ENCODE assay signal across 18 cellular contexts in genomic region chr11:71505001-71505400, GRCh38. TPM values are rescaled to one million over a fixed set of nuclear protein-coding genes. Genes with fewer than 3 reads are reported as not detected.
"Had no signal": no experiment of that assay in that cellular context is flagged by ENCODE, and none has a peak within 500 bp of the region (broad histone marks: within the 10 kb centered on the region; RNA-seq: fewer than 3 reads in every experiment).

No MANE protein-coding gene starts in this region.

- H3K4me3 Mint-ChIP-seq: activated CD4-positive, alpha-beta memory T cell treated with anti-CD3 and anti-CD28 coated beads, Interleukin-2, amount 10 ng/mL, durations not matched to agents 7 days and 5 days; activated CD4-positive, alpha-beta T cell treated with anti-CD3 and anti-CD28 coated beads for 36 hours; activated naive CD8-positive, alpha-beta T cell treated with anti-CD3 and anti-CD28 coated beads, Interleukin-2, amount 50 U/mL, for 24 hours had no signal

- H3K4me1 Mint-ChIP-seq: activated CD4-positive, alpha-beta memory T cell treated with anti-CD3 and anti-CD28 coated beads, Interleukin-2, amount 10 ng/mL, durations not matched to agents 7 days and 5 days; activated CD4-positive, alpha-beta T cell treated with anti-CD3 and anti-CD28 coated beads for 36 hours; activated naive CD8-positive, alpha-beta T cell treated with anti-CD3 and anti-CD28 coated beads, Interleukin-2, amount 50 U/mL, for 24 hours had no signal

- H3K36me3 ChIP-seq: ovary had no signal

- H3K27ac Mint-ChIP-seq: activated CD4-positive, alpha-beta memory T cell treated with anti-CD3 and anti-CD28 coated beads, Interleukin-2, amount 10 ng/mL, durations not matched to agents 7 days and 5 days; activated CD4-positive, alpha-beta T cell treated with anti-CD3 and anti-CD28 coated beads for 36 hours; activated naive CD8-positive, alpha-beta T cell treated with anti-CD3 and anti-CD28 coated beads, Interleukin-2, amount 50 U/mL, for 24 hours had no signal

- FAIRE-seq: bronchial epithelial cell, kidney had no signal

- H3K9me3 ChIP-seq: gastrocnemius medialis had no signal

- ATAC-seq: activated CD4-positive, alpha-beta T cell treated with anti-CD3 and anti-CD28 coated beads for 36 hours; activated naive CD8-positive, alpha-beta T cell treated with anti-CD3 and anti-CD28 coated beads, Interleukin-2, amount 50 U/mL, for 24 hours; gastrocnemius medialis; heart right ventricle; stimulated activated naive CD8-positive, alpha-beta T cell treated with anti-CD3 and anti-CD28 coated beads, Interleukin-15, Interleukin-2, amounts not matched to agents 100 U/mL and 50 U/mL, for 24 hours; upper lobe of right lung had no signal

- H3K4me3 ChIP-seq: ascending aorta, gastrocnemius medialis, heart right ventricle, left ventricle myocardium inferior, ovary, upper lobe of right lung had no signal

- H3K27me3 Mint-ChIP-seq: activated CD4-positive, alpha-beta memory T cell treated with anti-CD3 and anti-CD28 coated beads, Interleukin-2, amount 10 ng/mL, durations not matched to agents 7 days and 5 days; activated CD4-positive, alpha-beta T cell treated with anti-CD3 and anti-CD28 coated beads for 36 hours; activated naive CD8-positive, alpha-beta T cell treated with anti-CD3 and anti-CD28 coated beads, Interleukin-2, amount 50 U/mL, for 24 hours had no signal

- H3K27me3 ChIP-seq: ascending aorta, gastrocnemius medialis, heart right ventricle, ovary, upper lobe of right lung had no signal

- DNase-seq: activated CD4-positive, alpha-beta memory T cell treated with anti-CD3 and anti-CD28 coated beads, Interleukin-2, amount 10 ng/mL, durations not matched to agents 7 days and 5 days; activated CD4-positive, alpha-beta T cell treated with anti-CD3 and anti-CD28 coated beads for 36 hours; activated naive CD4-positive, alpha-beta T cell treated with Interleukin-2 at 50 U/mL for 16 hours; activated naive CD8-positive, alpha-beta T cell treated with anti-CD3 and anti-CD28 coated beads, Interleukin-2, amount 50 U/mL, for 24 hours; gastrocnemius medialis; heart right ventricle; kidney; left ventricle myocardium inferior; ovary; stimulated activated CD4-positive, alpha-beta T cell treated with anti-CD3 and anti-CD28 coated beads, Interleukin-2, amount 100 ng/mL, for 48 hours; stimulated activated naive CD8-positive, alpha-beta T cell treated with anti-CD3 and anti-CD28 coated beads, Interleukin-15, Interleukin-2, amounts not matched to agents 100 U/mL and 50 U/mL, for 24 hours; T-helper 9 cell had no signal

- H3K4me1 ChIP-seq: ascending aorta, upper lobe of right lung had no signal

RNA-seq across cellular contexts. Expression of gene KRTAP5-7, which starts 22.1 kb away (rescaled TPM):
- total RNA-seq: activated CD4-positive, alpha-beta memory T cell treated with anti-CD3 and anti-CD28 coated beads, Interleukin-2, amount 10 ng/mL, durations not matched to agents 7 days and 5 days; ascending aorta; bronchial epithelial cell; gastrocnemius medialis; left ventricle myocardium inferior; temporal lobe had no signal
- polyA plus RNA-seq: fibroblast of lung, ovary had no signal

RNA-seq across cellular contexts. Expression of gene KRTAP5-8, which starts 32.8 kb away (rescaled TPM):
- total RNA-seq: activated CD4-positive, alpha-beta memory T cell treated with anti-CD3 and anti-CD28 coated beads, Interleukin-2, amount 10 ng/mL, durations not matched to agents 7 days and 5 days; activated CD4-positive, alpha-beta T cell treated with anti-CD3 and anti-CD28 coated beads for 36 hours; ascending aorta; bronchial epithelial cell; fibroblast of lung; heart right ventricle; left ventricle myocardium inferior; ovary; temporal lobe; upper lobe of right lung had no signal
- polyA plus RNA-seq: fibroblast of lung, heart right ventricle, neural cell, ovary had no signal

RNA-seq across cellular contexts. Expression of gene KRTAP5-9, which starts 43.2 kb away (rescaled TPM):
- total RNA-seq: activated CD4-positive, alpha-beta memory T cell treated with anti-CD3 and anti-CD28 coated beads, Interleukin-2, amount 10 ng/mL, durations not matched to agents 7 days and 5 days; ascending aorta; bronchial epithelial cell; fibroblast of lung; gastrocnemius medialis; heart right ventricle; left ventricle myocardium inferior; temporal lobe; upper lobe of right lung had no signal
- polyA plus RNA-seq: fibroblast of lung, heart right ventricle, neural cell had no signal
